ENCODE assay signal across 11 cellular contexts in genomic region chr2:24768601-24769000, GRCh38. TPM values are rescaled to one million over a fixed set of nuclear protein-coding genes. Genes with fewer than 3 reads are reported as not detected.
"Had no signal": no experiment of that assay in that cellular context is flagged by ENCODE, and none has a peak within 500 bp of the region (broad histone marks: within the 10 kb centered on the region; RNA-seq: fewer than 3 reads in every experiment).

No MANE protein-coding gene starts in this region.

- ATAC-seq: left colon had no signal

- H3K4me1 ChIP-seq: ascending aorta, stomach, vagina had no signal

- H3K9me3 ChIP-seq: ascending aorta, stomach, thoracic aorta, vagina had no signal

- H3K27ac ChIP-seq: ascending aorta, stomach, thoracic aorta, vagina had no signal

- H3K27me3 ChIP-seq: ascending aorta, dorsolateral prefrontal cortex, stomach, vagina had no signal

- DNase-seq: activated CD4-positive, CD25-positive, alpha-beta regulatory T cell treated with anti-CD3 and anti-CD28 coated beads, Interleukin-2, amount 50 U/mL, for 72 hours; activated naive CD4-positive, alpha-beta T cell; activated naive CD8-positive, alpha-beta T cell treated with anti-CD3 and anti-CD28 coated beads, Interleukin-2, amount 10 ng/mL, durations not matched to agents 7 days and 5 days; dorsolateral prefrontal cortex; left colon; stimulated activated CD4-positive, alpha-beta T cell treated with anti-CD3 and anti-CD28 coated beads, Interleukin-1b, Interleukin-23, amount 100 ng/mL, for 48 hours; stomach had no signal

- H3K4me3 ChIP-seq: ascending aorta, dorsolateral prefrontal cortex, stomach, thoracic aorta, vagina had no signal

- FAIRE-seq: endometrium had no signal

RNA-seq across cellular contexts. Expression of gene CENPO, which starts 24.6 kb away (rescaled TPM):
- total RNA-seq: ascending aorta had no signal
